Comparison of ENCODE assay signal across 1 cellular context in the genomic region with DNA sequence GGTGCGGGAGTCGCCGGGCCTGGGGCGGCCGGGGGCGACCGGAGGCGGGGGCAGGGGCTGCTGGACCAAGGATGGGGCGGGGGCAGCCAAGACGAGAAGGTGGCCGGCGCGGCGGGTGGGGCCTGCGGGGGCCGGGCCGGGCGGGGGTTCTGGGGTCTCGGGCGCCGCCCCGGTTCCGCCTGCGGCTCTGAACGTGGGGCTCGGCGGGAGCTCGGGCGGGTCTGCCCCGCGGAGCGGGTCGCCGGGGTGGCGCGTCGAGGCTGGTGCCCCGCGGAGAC.
TF ChIP-seq lines count a peak whose summit lies in the region.

No MANE protein-coding gene starts in this region.

TF ChIP-seq in H1, 55 proteins besides CTCF, POLR2A, EP300 and RAD21:
- TF ChIP-seq HDAC2 (IDR thresholded peaks at IDR 0.05; ENCODE audit: borderline replicate concordance in 1 of 2, low read depth in 2 of 2, low read length in 2 of 2) (no peak), SIN3A (conservative IDR thresholded peaks at IDR 0.05 in 1 of 2, IDR thresholded peaks at IDR 0.05 in 1 of 2; ENCODE audit: low read depth in 1 of 2, low read length in 2 of 2) (0 out of 4 replicates have a peak, but pooled peaks of 1 of the 2 experiments have one; percentile 7), PHF8 (conservative IDR thresholded peaks at IDR 0.05; ENCODE audit: low read depth, low read length) (peak; percentile 63)
- TF ChIP-seq, protein P1, sequence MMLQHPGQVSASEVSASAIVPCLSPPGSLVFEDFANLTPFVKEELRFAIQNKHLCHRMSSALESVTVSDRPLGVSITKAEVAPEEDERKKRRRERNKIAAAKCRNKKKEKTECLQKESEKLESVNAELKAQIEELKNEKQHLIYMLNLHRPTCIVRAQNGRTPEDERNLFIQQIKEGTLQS (IDR thresholded peaks at IDR 0.05; ENCODE audit: insufficient read depth, low read depth, low read length): no peak
